Comparison of ENCODE assay signal across 14 cellular contexts in genomic region chr13:51416107-51416506, GRCh38. TPM values are rescaled to one million over a fixed set of nuclear protein-coding genes. Genes with fewer than 3 reads are reported as not detected.
DNase-seq lines count a peak whose midpoint lies in the region; ATAC-seq and TF ChIP-seq lines count a peak whose summit lies in the region.
"Had no signal": no experiment of that assay in that cellular context is flagged by ENCODE, and none has a peak within 500 bp of the region (broad histone marks: within the 10 kb centered on the region; RNA-seq: fewer than 3 reads in every experiment).

No MANE protein-coding gene starts in this region.

- no peaks in the 10 kb centered on the region for H3K27me3 Mint-ChIP-seq in activated CD8-positive, alpha-beta T cell treated with anti-CD3 and anti-CD28 coated beads for 36 hours
- no peaks in the 10 kb centered on the region for H3K27me3 Mint-ChIP-seq in activated CD8-positive, alpha-beta T cell treated with anti-CD3 and anti-CD28 coated beads, Interleukin-2, amount 10 ng/mL, durations not matched to agents 7 days and 5 days (ENCODE audit: low read depth)

- CTCF ChIA-PET in activated CD8-positive, alpha-beta T cell treated with anti-CD3 and anti-CD28 coated beads for 36 hours (lab: Charles Lee), result no interaction called here
- CTCF ChIA-PET in activated CD8-positive, alpha-beta T cell treated with anti-CD3 and anti-CD28 coated beads, Interleukin-2, amount 10 ng/mL, durations not matched to agents 7 days and 5 days (lab: Charles Lee), result no interaction called here

- H3K27ac Mint-ChIP-seq in activated CD8-positive, alpha-beta T cell treated with anti-CD3 and anti-CD28 coated beads for 36 hours, result peak overlapping the region; percentile 72
- no peak overlapping the region for H3K27ac Mint-ChIP-seq in activated CD8-positive, alpha-beta T cell treated with anti-CD3 and anti-CD28 coated beads, Interleukin-2, amount 10 ng/mL, durations not matched to agents 7 days and 5 days
- H3K27ac Mint-ChIP-seq in stimulated activated effector memory CD8-positive, alpha-beta T cell treated with anti-CD3 and anti-CD28 coated beads, Interleukin-12 subunit alpha, Interleukin-12 subunit beta, amount 100 ng/mL, for 72 hours, result no peak overlapping the region

- DNase-seq in activated CD8-positive, alpha-beta T cell treated with anti-CD3 and anti-CD28 coated beads for 36 hours, result no peak
- no peak for DNase-seq in activated CD8-positive, alpha-beta T cell treated with anti-CD3 and anti-CD28 coated beads, Interleukin-2, amount 10 ng/mL, durations not matched to agents 7 days and 5 days
- DNase-seq in stimulated activated effector memory CD8-positive, alpha-beta T cell treated with anti-CD3 and anti-CD28 coated beads, Interleukin-12 subunit alpha, Interleukin-12 subunit beta, amount 100 ng/mL, for 72 hours (ENCODE audit: low spot score in 2 of 2), result no peak
- DNase-seq in middle frontal gyrus (ENCODE audit: extremely low spot score, low spot score), result no peak
- no peak for DNase-seq in activated CD8-positive, alpha-beta memory T cell treated with anti-CD3 and anti-CD28 coated beads, Interleukin-2, amount 50 U/mL, for 48 hours
- no peak for DNase-seq in HK-2 (ENCODE audit: unreplicated experiment)
- DNase-seq: COR-L47, foreskin melanocyte, GDM1, NCI-H1930, NCI-H524 had no signal

- H3K9me3 Mint-ChIP-seq in activated CD8-positive, alpha-beta T cell treated with anti-CD3 and anti-CD28 coated beads for 36 hours, result peaks cover 10% of the 10 kb centered on the region
- H3K9me3 Mint-ChIP-seq in activated CD8-positive, alpha-beta T cell treated with anti-CD3 and anti-CD28 coated beads, Interleukin-2, amount 10 ng/mL, durations not matched to agents 7 days and 5 days (ENCODE audit: insufficient read depth), result peaks cover 11% of the 10 kb centered on the region
- H3K9me3 Mint-ChIP-seq in stimulated activated effector memory CD8-positive, alpha-beta T cell treated with anti-CD3 and anti-CD28 coated beads, Interleukin-12 subunit alpha, Interleukin-12 subunit beta, amount 100 ng/mL, for 72 hours, result no peaks in the 10 kb centered on the region

- no peak for TF ChIP-seq CTCF in activated CD8-positive, alpha-beta T cell treated with anti-CD3 and anti-CD28 coated beads for 36 hours (IDR thresholded peaks at IDR 0.05)

- no peak overlapping the region for H3K4me3 Mint-ChIP-seq in activated CD8-positive, alpha-beta T cell treated with anti-CD3 and anti-CD28 coated beads for 36 hours
- no peak overlapping the region for H3K4me3 Mint-ChIP-seq in activated CD8-positive, alpha-beta T cell treated with anti-CD3 and anti-CD28 coated beads, Interleukin-2, amount 10 ng/mL, durations not matched to agents 7 days and 5 days
- no peak overlapping the region for H3K4me3 Mint-ChIP-seq in stimulated activated effector memory CD8-positive, alpha-beta T cell treated with anti-CD3 and anti-CD28 coated beads, Interleukin-12 subunit alpha, Interleukin-12 subunit beta, amount 100 ng/mL, for 72 hours

- POLR2A ChIA-PET in activated CD8-positive, alpha-beta T cell treated with anti-CD3 and anti-CD28 coated beads for 36 hours (lab: Charles Lee), result interaction anchor here (0.6 kb wide), 1 partner anchor 372 kb away, joined by 4 read pairs; no protein-coding TSS in a partner anchor
- POLR2A ChIA-PET in activated CD8-positive, alpha-beta T cell treated with anti-CD3 and anti-CD28 coated beads, Interleukin-2, amount 10 ng/mL, durations not matched to agents 7 days and 5 days (lab: Charles Lee), result no interaction called here

- intact Hi-C loops in activated CD8-positive, alpha-beta T cell treated with anti-CD3 and anti-CD28 coated beads for 36 hours (cut with micrococcal nuclease), result no loop called here

- H3K4me1 Mint-ChIP-seq in activated CD8-positive, alpha-beta T cell treated with anti-CD3 and anti-CD28 coated beads for 36 hours (ENCODE audit: low read depth), result peaks cover 66% of the 10 kb centered on the region
- peaks cover 28% of the 10 kb centered on the region for H3K4me1 Mint-ChIP-seq in activated CD8-positive, alpha-beta T cell treated with anti-CD3 and anti-CD28 coated beads, Interleukin-2, amount 10 ng/mL, durations not matched to agents 7 days and 5 days (ENCODE audit: low read depth)
- H3K4me1 Mint-ChIP-seq in stimulated activated effector memory CD8-positive, alpha-beta T cell treated with anti-CD3 and anti-CD28 coated beads, Interleukin-12 subunit alpha, Interleukin-12 subunit beta, amount 100 ng/mL, for 72 hours, result peaks cover 51% of the 10 kb centered on the region

- ATAC-seq in activated CD8-positive, alpha-beta T cell treated with anti-CD3 and anti-CD28 coated beads for 36 hours, result peak; percentile 85
- no peak for ATAC-seq in activated CD8-positive, alpha-beta T cell treated with anti-CD3 and anti-CD28 coated beads, Interleukin-2, amount 10 ng/mL, durations not matched to agents 7 days and 5 days
- ATAC-seq in GM21360 (IDR thresholded peaks at IDR 0.05; ENCODE audit: unreplicated experiment), result peak; percentile 42
- peak; percentile 60 for ATAC-seq in HG03521 (IDR thresholded peaks at IDR 0.05; ENCODE audit: unreplicated experiment)
- peak; percentile 89 for ATAC-seq in stimulated activated effector memory CD8-positive, alpha-beta T cell treated with anti-CD3 and anti-CD28 coated beads, Interleukin-12 subunit alpha, Interleukin-12 subunit beta, amount 100 ng/mL, for 72 hours
- ATAC-seq: Panc1 had no signal

- H3K36me3 Mint-ChIP-seq in activated CD8-positive, alpha-beta T cell treated with anti-CD3 and anti-CD28 coated beads for 36 hours (ENCODE audit: low read depth), result peaks cover 64% of the 10 kb centered on the region
- peaks cover 65% of the 10 kb centered on the region for H3K36me3 Mint-ChIP-seq in activated CD8-positive, alpha-beta T cell treated with anti-CD3 and anti-CD28 coated beads, Interleukin-2, amount 10 ng/mL, durations not matched to agents 7 days and 5 days (ENCODE audit: low read depth)
- peaks cover 67% of the 10 kb centered on the region for H3K36me3 Mint-ChIP-seq in stimulated activated effector memory CD8-positive, alpha-beta T cell treated with anti-CD3 and anti-CD28 coated beads, Interleukin-12 subunit alpha, Interleukin-12 subunit beta, amount 100 ng/mL, for 72 hours

RNA-seq across cellular contexts. Expression of gene INTS6, which starts 36.7 kb away (rescaled TPM):
- total RNA-seq in activated CD8-positive, alpha-beta T cell treated with anti-CD3 and anti-CD28 coated beads for 36 hours, result 10 to 100 TPM; 52.4 to 54.5 TPM
- total RNA-seq in activated CD8-positive, alpha-beta T cell treated with anti-CD3 and anti-CD28 coated beads, Interleukin-2, amount 10 ng/mL, durations not matched to agents 7 days and 5 days, result 10 to 100 TPM; 48.9 to 52.0 TPM
